Comparison of ENCODE assay signal across 8 cellular contexts in genomic region chr16:68085259-68086071, GRCh38. TPM values are rescaled to one million over a fixed set of nuclear protein-coding genes. Genes with fewer than 3 reads are reported as not detected.
DNase-seq lines count a peak whose midpoint lies in the region; FAIRE-seq and TF ChIP-seq lines count a peak whose summit lies in the region.

Gene NFATC3 (plus strand): TSS chr16:68085370. CDS start chr16:68085682, 312 bp downstream.

- H3K79me2 ChIP-seq in astrocyte (ENCODE audit: insufficient read depth, low read length) = peaks cover 47% of the 10 kb centered on the region

- peak within 1 kb of the TSS; percentile 98 for H3K4me2 ChIP-seq in astrocyte (ENCODE audit: low read length)

- H3K27me3 ChIP-seq in astrocyte (ENCODE audit: insufficient read depth, low read length) = no peaks in the 10 kb centered on the region

- H4K20me1 ChIP-seq in astrocyte (ENCODE audit: insufficient read depth, low read length) = peaks cover 20% of the 10 kb centered on the region

- TF ChIP-seq CTCF in HFFc6 (IDR thresholded peaks at IDR 0.05) = no peak; the same call in 1 of the 2 replicates
- TF ChIP-seq CTCF in astrocyte (IDR thresholded peaks at IDR 0.05; ENCODE audit: insufficient read depth, low read depth, low read length) = no peak
- TF ChIP-seq CTCF in retinal pigment epithelial cell (conservative IDR thresholded peaks at IDR 0.05; ENCODE audit: low read depth, low read length) = no peak

- H3K4me3 ChIP-seq in astrocyte (ENCODE audit: insufficient read depth, low read depth, low read length) = peak within 1 kb of the TSS; percentile 87
- H3K4me3 ChIP-seq in retinal pigment epithelial cell (ENCODE audit: low read length) = peak within 1 kb of the TSS; percentile 72

- no peaks in the 10 kb centered on the region for H3K36me3 ChIP-seq in astrocyte (ENCODE audit: insufficient read depth, low read length)

- H3K9me3 ChIP-seq in astrocyte (ENCODE audit: insufficient read depth, low read depth, low read length) = no peaks in the 10 kb centered on the region

- H3K9me3 Mint-ChIP-seq in HFFc6 = no peaks in the 10 kb centered on the region
- no peaks in the 10 kb centered on the region for H3K9me3 Mint-ChIP-seq in T-helper 2 cell treated with Interferon-gamma antibody and Interleukin-4, amounts not matched to agents 5 μg/mL and 100 μg/mL, for 36 hours
- H3K9me3 Mint-ChIP-seq in astrocyte (ENCODE audit: unreplicated experiment) = no peaks in the 10 kb centered on the region

- no peaks in the 10 kb centered on the region for H3K27me3 Mint-ChIP-seq in HFFc6 (ENCODE audit: insufficient read depth)
- no peaks in the 10 kb centered on the region for H3K27me3 Mint-ChIP-seq in T-helper 2 cell treated with Interferon-gamma antibody and Interleukin-4, amounts not matched to agents 5 μg/mL and 100 μg/mL, for 36 hours (ENCODE audit: low read depth)
- no peaks in the 10 kb centered on the region for H3K27me3 Mint-ChIP-seq in astrocyte (ENCODE audit: low read depth, unreplicated experiment)

- peak within 1 kb of the TSS; percentile 87 for H3K27ac ChIP-seq in astrocyte (ENCODE audit: low read depth, low read length)

- peak within 1 kb of the TSS; percentile 90 for H3K4me3 Mint-ChIP-seq in HFFc6
- peak within 1 kb of the TSS; percentile 91 for H3K4me3 Mint-ChIP-seq in T-helper 2 cell treated with Interferon-gamma antibody and Interleukin-4, amounts not matched to agents 5 μg/mL and 100 μg/mL, for 36 hours
- peak within 1 kb of the TSS; percentile 99 for H3K4me3 Mint-ChIP-seq in astrocyte (ENCODE audit: unreplicated experiment)

- no peak for TF ChIP-seq POLR2A in GM12892 (IDR thresholded peaks at IDR 0.05; ENCODE audit: low read depth, low read length)

- peaks cover 13% of the 10 kb centered on the region for H3K4me1 ChIP-seq in astrocyte (ENCODE audit: insufficient read depth, low read length)

- DNase-seq in GM12892 (ENCODE audit: insufficient read length) = peak; percentile 88
- peak; percentile 96 for DNase-seq in HFFc6
- DNase-seq in NCI-H1048 (lab: John Stamatoyannopoulos, UW) = peak; percentile 71
- peak; percentile 99 for DNase-seq in T-helper 2 cell treated with Interferon-gamma antibody and Interleukin-4, amounts not matched to agents 5 μg/mL and 100 μg/mL, for 36 hours (ENCODE audit: low spot score)
- DNase-seq in astrocyte (ENCODE audit: low read depth) = peak; percentile 42
- DNase-seq in hepatic stellate cell (ENCODE audit: low spot score) = peak; percentile 96
- peak; percentile 78 for DNase-seq in retinal pigment epithelial cell (ENCODE audit: low read depth)
- DNase-seq in AG08395 (ENCODE audit: low spot score) = no peak

- peaks cover 53% of the 10 kb centered on the region for H3K4me1 Mint-ChIP-seq in HFFc6 (ENCODE audit: low read depth)
- H3K4me1 Mint-ChIP-seq in T-helper 2 cell treated with Interferon-gamma antibody and Interleukin-4, amounts not matched to agents 5 μg/mL and 100 μg/mL, for 36 hours (ENCODE audit: low read depth) = peaks cover 54% of the 10 kb centered on the region
- peaks cover 11% of the 10 kb centered on the region for H3K4me1 Mint-ChIP-seq in astrocyte (ENCODE audit: low read depth, unreplicated experiment)

- H2AFZ ChIP-seq in astrocyte (ENCODE audit: low read depth, low read length) = peak within 1 kb of the TSS; percentile 98

- FAIRE-seq in GM12892 (lab: Jason Lieb, UNC) = no peak
- no peak for FAIRE-seq in astrocyte (lab: Jason Lieb, UNC)

- H3K27ac Mint-ChIP-seq in HFFc6 (peak within 1 kb of the TSS; percentile 84), astrocyte (ENCODE audit: unreplicated experiment) (peak within 1 kb of the TSS; percentile 91)
- peak within 1 kb of the TSS; percentile 85 for H3K27ac Mint-ChIP-seq in T-helper 2 cell treated with Interferon-gamma antibody and Interleukin-4, amounts not matched to agents 5 μg/mL and 100 μg/mL, for 36 hours

- H3K36me3 Mint-ChIP-seq in HFFc6 (ENCODE audit: low read depth) (no peaks in the 10 kb centered on the region), astrocyte (ENCODE audit: low read depth, unreplicated experiment) (no peaks in the 10 kb centered on the region)
- H3K36me3 Mint-ChIP-seq in T-helper 2 cell treated with Interferon-gamma antibody and Interleukin-4, amounts not matched to agents 5 μg/mL and 100 μg/mL, for 36 hours (ENCODE audit: low read depth) = peaks cover 30% of the 10 kb centered on the region

- H3K9ac ChIP-seq in astrocyte (ENCODE audit: low read length) = peak within 1 kb of the TSS; percentile 92

RNA-seq across cellular contexts. Expression of gene NFATC3, which starts in this region (rescaled TPM):
- 12.3 TPM for polyA plus RNA-seq in GM12892 (2012; ENCODE audit: missing spikeins)
- 10 to 100 TPM; 17.2 to 20.7 (median 19.9) TPM for total RNA-seq in HFFc6 (2021; fragmentation: NEBNext Ultra II Directional; extraction: Animal tissue kit (Norgen Biotek cat#: 25700))
- total RNA-seq in astrocyte = 32.4 and 34.0 TPM in 2 replicates
